1 cellular context compared by ENCODE assay signal in genomic region chr12:58363971-58364370, GRCh38.
TF ChIP-seq lines count a peak whose summit lies in the region.

No MANE protein-coding gene starts in this region.

TF ChIP-seq in IMR-90, 13 proteins besides CTCF, POLR2A, EP300 and RAD21 (continued from another document):
- TF ChIP-seq CHD1 (IDR thresholded peaks at IDR 0.05; ENCODE audit: low read depth, low read length) (no peak), RCOR1 (IDR thresholded peaks at IDR 0.05; ENCODE audit: insufficient replicate concordance, low read length) (no peak)
TF ChIP-seq in IMR-90: peak in this region for 0.
